In the genomic region with DNA sequence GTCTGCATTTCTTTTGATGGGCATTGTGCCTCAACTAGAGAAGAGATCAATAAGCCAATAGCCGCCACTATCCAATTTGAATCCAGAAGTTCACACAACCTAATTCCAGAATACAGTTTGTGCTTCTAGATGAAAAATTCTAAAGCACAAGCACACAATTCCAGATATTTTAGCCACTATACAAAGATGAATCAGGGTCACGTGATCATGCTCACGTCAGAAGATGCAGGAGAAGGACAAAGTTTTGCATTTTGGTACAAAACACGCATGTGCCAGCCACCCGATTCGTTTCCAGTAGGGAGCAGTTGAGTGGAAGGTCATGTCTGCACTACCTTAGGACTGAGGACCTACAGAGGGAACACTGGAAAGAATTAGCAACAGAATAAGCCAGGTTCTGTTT, we compare ENCODE assay signal across 17 cellular contexts. TPM values are rescaled to one million over a fixed set of nuclear protein-coding genes. Genes with fewer than 3 reads are reported as not detected.
DNase-seq lines count a peak whose midpoint lies in the region; ATAC-seq, FAIRE-seq and TF ChIP-seq lines count a peak whose summit lies in the region.
"Had no signal": no experiment of that assay in that cellular context is flagged by ENCODE, and none has a peak within 500 bp of the region (broad histone marks: within the 10 kb centered on the region; RNA-seq: fewer than 3 reads in every experiment).

No MANE protein-coding gene starts in this region.

- H4K91ac ChIP-seq in IMR-90 (ENCODE audit: insufficient read depth, low read depth, low read length) = no peak overlapping the region

- peak overlapping the region; percentile 48 for H2BK120ac ChIP-seq in IMR-90 (ENCODE audit: low read depth, low read length)

- FAIRE-seq in bronchial epithelial cell (lab: Jason Lieb, UNC) = peak; percentile 43
- FAIRE-seq: D721Med had no signal

- H3K36me3 ChIP-seq in IMR-90 (ENCODE audit: control insufficient read depth, insufficient read depth, low read length) (no peaks in the 10 kb centered on the region), bronchial epithelial cell (ENCODE audit: control insufficient read depth, insufficient read depth, low read length) (no peaks in the 10 kb centered on the region), left lung (no peaks in the 10 kb centered on the region), upper lobe of right lung (no peaks in the 10 kb centered on the region)

- H2BK5ac ChIP-seq in IMR-90 (ENCODE audit: low read depth, low read length, poor library complexity, severe bottlenecking) = no peak overlapping the region

- H3K18ac ChIP-seq in IMR-90 (ENCODE audit: low read depth, low read length) = no peak overlapping the region

- CTCF ChIA-PET in IMR-90 (lab: Yijun Ruan, JAX) = no interaction called here

- no peak overlapping the region for H3K4me3 ChIP-seq in IMR-90 (ENCODE audit: insufficient read depth, low read depth, low read length)
- no peak overlapping the region for H3K4me3 ChIP-seq in bronchial epithelial cell (ENCODE audit: low read depth, low read length)
- H3K4me3 ChIP-seq in left lung = no peak overlapping the region
- H3K4me3 ChIP-seq in upper lobe of right lung = peak overlapping the region; percentile 7
- H3K4me3 ChIP-seq: GM23248 had no signal

- H3K9me1 ChIP-seq in IMR-90 (ENCODE audit: insufficient read depth, low read length) = peaks cover 9% of the 10 kb centered on the region

- TF ChIP-seq RAD21 in IMR-90 (IDR thresholded peaks at IDR 0.05; ENCODE audit: low read length) = no peak

- peaks cover 9% of the 10 kb centered on the region for H3K4me1 ChIP-seq in IMR-90 (ENCODE audit: control insufficient read depth, insufficient read depth, low read length)
- peaks cover 20 to 62% of the 10 kb centered on the region in 2 donors for H3K4me1 ChIP-seq in left lung
- H3K4me1 ChIP-seq in upper lobe of right lung = peaks cover 12% of the 10 kb centered on the region

- no peak overlapping the region; the same call in 1 of the 2 replicates for H3K23ac ChIP-seq in IMR-90 (ENCODE audit: low read depth, low read length)

- H3K4me2 ChIP-seq in IMR-90 (ENCODE audit: low read depth, low read length) = no peak overlapping the region

- 0 out of 2 replicates have a peak overlapping the region, but pooled peaks have one; percentile 5 for H3K14ac ChIP-seq in IMR-90 (replicated peaks; ENCODE audit: low read depth, low read length)

- H2BK15ac ChIP-seq in IMR-90 (ENCODE audit: low read depth, low read length) = 0 out of 3 replicates have a peak overlapping the region, but pooled peaks have one; percentile 76

- in situ Hi-C loops in IMR-90 (cut with MboI; ENCODE audit: low sequenced_read_pairs) = no loop called here

- dilution Hi-C loops in IMR-90 (cut with HindIII; ENCODE audit: low sequenced_read_pairs, unreplicated experiment) = no loop called here

- no TSS peak for BruUV-seq in IMR-90 (replicated peaks; lab: Mats Ljungman, UMichigan)

- no peak overlapping the region for H4K5ac ChIP-seq in IMR-90 (ENCODE audit: low read depth, low read length)

- DNase-seq in IMR-90 = no peak
- no peak for DNase-seq in bronchial epithelial cell (ENCODE audit: low read depth)
- no peak for DNase-seq in left lung
- no peak for DNase-seq in upper lobe of right lung
- no peak for DNase-seq in ecto neural progenitor cell (ENCODE audit: low spot score)
- no peak for DNase-seq in DMS79 treated with DMSO at 0.1 percent for 48 hours (lab: John Stamatoyannopoulos, UW)
- no peak for DNase-seq in NAMALWA (ENCODE audit: low spot score)
- DNase-seq: CD8-positive, alpha-beta T cell; COR-L47; DMS153; DND-41; GDM1; GM23248; H7 had no signal

- H3K4ac ChIP-seq in IMR-90 (ENCODE audit: low read depth, low read length) = peak overlapping the region; percentile 43; the same call in 1 of the 2 replicates

- POLR2A ChIA-PET in IMR-90 (lab: Charles Lee; ENCODE audit: unreplicated experiment) = no interaction called here

- H3K27me3 ChIP-seq in IMR-90 (ENCODE audit: control insufficient read depth, insufficient read depth, low read length) (no peaks in the 10 kb centered on the region), bronchial epithelial cell (ENCODE audit: control insufficient read depth, insufficient read depth, low read length) (no peaks in the 10 kb centered on the region), left lung (no peaks in the 10 kb centered on the region), upper lobe of right lung (no peaks in the 10 kb centered on the region)

- H3K79me1 ChIP-seq in IMR-90 (ENCODE audit: low read depth in 1 of 2, low read length in 2 of 2) = no peaks in the 10 kb centered on the region

- H2AFZ ChIP-seq in IMR-90 (replicated peaks; ENCODE audit: low read length, poor library complexity) = no peak overlapping the region
- H2AFZ ChIP-seq: GM23248 had no signal

- H4K8ac ChIP-seq in IMR-90 (ENCODE audit: low read depth in 2 of 2, low read length in 2 of 2) = 0 out of 4 replicates have a peak overlapping the region, but pooled peaks of 1 of the 2 experiments have one; percentile 19

- H3K27ac ChIP-seq in IMR-90 (ENCODE audit: insufficient read depth, low read length) (no peak overlapping the region), left lung (peak overlapping the region; percentile 85 to 92), upper lobe of right lung (no peak overlapping the region)
- H3K27ac ChIP-seq: GM23248 had no signal

- no peak overlapping the region for H3K9ac ChIP-seq in IMR-90 (ENCODE audit: low read depth, low read length)
- H3K9ac ChIP-seq: GM23248 had no signal

- intact Hi-C loops in IMR-90 (cut with micrococcal nuclease) = loop anchor here (10.0 kb wide), 1 partner anchor 806 kb away; no protein-coding TSS in a partner anchor
- intact Hi-C loops in left lung (cut with DNase I) = no loop called here
- intact Hi-C loops in upper lobe of right lung (cut with DNase I) = no loop called here

- WGBS in IMR-90 (ENCODE audit: extremely low coverage in 2 of 2, insufficient read length in 1 of 2), 2 experiments = 100% methylated on average over 3 of the region's 6 CpGs; no CpG with 5 or more reads in 1 of the 2 experiments

- no peak overlapping the region for H3K56ac ChIP-seq in IMR-90 (ENCODE audit: extremely low read depth, insufficient read depth, low read length)

- H4K20me1 ChIP-seq in IMR-90 (ENCODE audit: insufficient read depth, low read length) = no peaks in the 10 kb centered on the region

- TF ChIP-seq CTCF in IMR-90 (conservative IDR thresholded peaks at IDR 0.05; ENCODE audit: low read depth, low read length) (no peak), bronchial epithelial cell (IDR thresholded peaks at IDR 0.05; ENCODE audit: insufficient read depth, low read length, severe bottlenecking) (no peak), left lung (IDR thresholded peaks at IDR 0.05) (no peak), upper lobe of right lung (IDR thresholded peaks at IDR 0.05) (no peak)

- TF ChIP-seq POLR2A in IMR-90 (IDR thresholded peaks at IDR 0.05; ENCODE audit: low read depth, low read length) = no peak

- no peak overlapping the region for H2AK9ac ChIP-seq in IMR-90 (replicated peaks; ENCODE audit: low read depth, low read length, poor library complexity)

- H3K9me3 ChIP-seq in IMR-90 (ENCODE audit: control insufficient read depth, insufficient read depth, low read length) (no peaks in the 10 kb centered on the region), left lung (no peaks in the 10 kb centered on the region), upper lobe of right lung (no peaks in the 10 kb centered on the region)

- H2BK20ac ChIP-seq in IMR-90 (ENCODE audit: low read depth, low read length) = peak overlapping the region; percentile 36

- ATAC-seq in IMR-90 (ENCODE audit: low read depth) (no peak), left lung (no peak), upper lobe of right lung (no peak)
- ATAC-seq: CD8-positive, alpha-beta T cell had no signal

- peak overlapping the region; percentile 74 for H2AK5ac ChIP-seq in IMR-90 (ENCODE audit: low read depth, low read length)

TF ChIP-seq in IMR-90, 13 proteins besides CTCF, POLR2A, EP300 and RAD21 (continues in another document):
- TF ChIP-seq FOS (IDR thresholded peaks at IDR 0.05; ENCODE audit: low read depth, low read length) (no peak), BHLHE40 (IDR thresholded peaks at IDR 0.05; ENCODE audit: low read depth, low read length) (no peak), MAZ (IDR thresholded peaks at IDR 0.05; ENCODE audit: borderline replicate concordance, low read depth, low read length) (no peak), RFX5 (IDR thresholded peaks at IDR 0.05; ENCODE audit: low read depth, low read length) (no peak), RCOR1 (IDR thresholded peaks at IDR 0.05; ENCODE audit: insufficient replicate concordance, low read length) (no peak), CEBPB (IDR thresholded peaks at IDR 0.05; ENCODE audit: low read depth, low read length) (no peak), CHD1 (IDR thresholded peaks at IDR 0.05; ENCODE audit: low read depth, low read length) (no peak), NFE2L2 (IDR thresholded peaks at IDR 0.05; ENCODE audit: low read depth, low read length) (no peak), MXI1 (IDR thresholded peaks at IDR 0.05; ENCODE audit: borderline replicate concordance, low read depth, low read length) (no peak), MAFK (IDR thresholded peaks at IDR 0.05; ENCODE audit: low read depth, low read length) (no peak)
- TF ChIP-seq, protein P1, sequence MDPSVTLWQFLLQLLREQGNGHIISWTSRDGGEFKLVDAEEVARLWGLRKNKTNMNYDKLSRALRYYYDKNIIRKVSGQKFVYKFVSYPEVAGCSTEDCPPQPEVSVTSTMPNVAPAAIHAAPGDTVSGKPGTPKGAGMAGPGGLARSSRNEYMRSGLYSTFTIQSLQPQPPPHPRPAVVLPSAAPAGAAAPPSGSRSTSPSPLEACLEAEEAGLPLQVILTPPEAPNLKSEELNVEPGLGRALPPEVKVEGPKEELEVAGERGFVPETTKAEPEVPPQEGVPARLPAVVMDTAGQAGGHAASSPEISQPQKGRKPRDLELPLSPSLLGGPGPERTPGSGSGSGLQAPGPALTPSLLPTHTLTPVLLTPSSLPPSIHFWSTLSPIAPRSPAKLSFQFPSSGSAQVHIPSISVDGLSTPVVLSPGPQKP (IDR thresholded peaks at IDR 0.05; ENCODE audit: borderline replicate concordance, low read depth, low read length) = no peak
- TF ChIP-seq, protein P2, sequence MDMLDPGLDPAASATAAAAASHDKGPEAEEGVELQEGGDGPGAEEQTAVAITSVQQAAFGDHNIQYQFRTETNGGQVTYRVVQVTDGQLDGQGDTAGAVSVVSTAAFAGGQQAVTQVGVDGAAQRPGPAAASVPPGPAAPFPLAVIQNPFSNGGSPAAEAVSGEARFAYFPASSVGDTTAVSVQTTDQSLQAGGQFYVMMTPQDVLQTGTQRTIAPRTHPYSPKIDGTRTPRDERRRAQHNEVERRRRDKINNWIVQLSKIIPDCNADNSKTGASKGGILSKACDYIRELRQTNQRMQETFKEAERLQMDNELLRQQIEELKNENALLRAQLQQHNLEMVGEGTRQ (IDR thresholded peaks at IDR 0.05; ENCODE audit: low read depth, low read length) = no peak

RNA-seq across cellular contexts. Expression of a gene that starts 3.6 kb away (rescaled TPM):
- total RNA-seq in IMR-90 (2012; rRNA removed) (under 0.01 TPM in 2 replicates), bronchial epithelial cell (0.38 and 2.1 TPM in 2 replicates), left lung (100 to 1,000 TPM in 1 of 2 donors, 10 to 100 TPM in 1; 87.3 to 103 TPM), upper lobe of right lung (80.1 TPM)
- 0.07 TPM in 1 of 2 replicates, not detected in the other for polyA plus RNA-seq in IMR-90 (2012; rRNA removed)
- not detected in 2 replicates for polyA plus RNA-seq in IMR-90 (2012; cell fraction: cytosol; rRNA removed)
- polyA plus RNA-seq in IMR-90 (2012; cell fraction: nucleus; rRNA removed; ENCODE audit: low replicate concordance) = 0.11 TPM in 1 of 2 replicates, not detected in the other
- total RNA-seq: A673; CD8-positive, alpha-beta T cell; H7; HT-29 had no signal

Comparison
In these comparisons a context has a peak if more than half of its experiments do, and no peak if none do; other contexts are left out.
1. H3K27ac ChIP-seq: peak in left lung (2 of 2); none in IMR-90 (single experiment) and upper lobe of right lung (single experiment).
2. RNA of a gene that starts 3.6 kb away (total RNA-seq): 87.3 to 103 TPM in left lung and 80.1 TPM in upper lobe of right lung (single experiment); 0.38 to 2.1 TPM in bronchial epithelial cell and under 0.01 TPM in IMR-90; every median in the first group is over 10 times any median in the second.